Comparison of ENCODE assay signal across 20 cellular contexts in the genomic region with DNA sequence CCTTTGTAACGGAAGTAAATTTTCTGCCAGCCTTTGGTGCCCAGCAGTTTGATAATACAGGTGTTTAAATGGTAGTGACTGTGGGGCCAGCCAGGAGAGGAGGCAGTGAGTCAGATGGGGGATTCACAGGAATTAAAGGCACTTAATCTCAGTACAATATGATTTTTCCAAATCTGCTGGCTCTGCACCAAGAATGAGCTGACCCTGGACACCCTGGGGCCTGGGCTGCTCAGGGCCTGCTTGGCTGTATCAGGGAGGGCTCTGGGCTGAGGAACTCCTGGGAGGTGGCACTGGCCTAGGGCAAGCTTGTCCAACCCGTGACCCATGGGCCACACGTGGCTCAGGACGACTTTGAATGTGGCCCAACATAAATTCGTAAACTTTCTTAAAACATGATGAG.
"Had no signal": no experiment of that assay in that cellular context is flagged by ENCODE, and none has a peak within 500 bp of the region (broad histone marks: within the 10 kb centered on the region; RNA-seq: fewer than 3 reads in every experiment).

No MANE protein-coding gene starts in this region.

- H3K4me3 Mint-ChIP-seq: natural killer cell treated with Interleukin-12 subunit alpha and Interleukin-12 subunit beta and Interleukin-15 and Interleukin-18, amount 100 ng/mL, for 72 hours; stimulated activated naive B cell treated with anti-CD40 and anti-IgM and Interleukin-4, amounts not matched to agents 10 μg/mL and 1 μg/mL and 100 μg/mL, for 72 hours; stimulated activated naive CD8-positive, alpha-beta T cell treated with anti-CD3 and anti-CD28 coated beads, Interleukin-15, amount 100 ng/mL, for 72 hours; type B pancreatic cell had no signal

- H3K36me3 Mint-ChIP-seq: natural killer cell treated with Interleukin-12 subunit alpha and Interleukin-12 subunit beta and Interleukin-15 and Interleukin-18, amount 100 ng/mL, for 72 hours; stimulated activated naive B cell treated with anti-CD40 and anti-IgM and Interleukin-4, amounts not matched to agents 10 μg/mL and 1 μg/mL and 100 μg/mL, for 72 hours; type B pancreatic cell had no signal

- H3K36me3 ChIP-seq: vagina had no signal

- FAIRE-seq: frontal cortex, islet of Langerhans had no signal

- H3K4me1 Mint-ChIP-seq: stimulated activated naive CD8-positive, alpha-beta T cell treated with anti-CD3 and anti-CD28 coated beads, Interleukin-15, amount 100 ng/mL, for 72 hours had no signal

- H3K27ac ChIP-seq: coronary artery, neutrophil, psoas muscle, vagina had no signal

- H3K9me3 ChIP-seq: heart right ventricle, neutrophil, psoas muscle, vagina had no signal

- DNase-seq: effector CD4-positive, alpha-beta T cell; heart right ventricle; hypothalamus; kidney glomerular epithelial cell; mammary epithelial cell; midbrain; psoas muscle; retina; stimulated activated CD4-positive, alpha-beta T cell treated with anti-CD3 and anti-CD28 coated beads, Interleukin-2, amount 100 ng/mL, for 24 hours; stimulated activated CD4-positive, alpha-beta T cell treated with anti-CD3 and anti-CD28 coated beads, Interleukin-4, amount 100 ng/mL, for 4 hours; stimulated activated naive B cell treated with anti-CD40 and anti-IgM and Interleukin-4, amounts not matched to agents 10 μg/mL and 1 μg/mL and 100 μg/mL, for 72 hours; stimulated activated naive CD8-positive, alpha-beta T cell treated with anti-CD3 and anti-CD28 coated beads, Interleukin-15, amount 100 ng/mL, for 72 hours had no signal

- ATAC-seq: heart right ventricle; natural killer cell treated with Interleukin-12 subunit alpha and Interleukin-12 subunit beta and Interleukin-15 and Interleukin-18, amount 100 ng/mL, for 72 hours; psoas muscle; sciatic nerve; stimulated activated naive B cell treated with anti-CD40 and anti-IgM and Interleukin-4, amounts not matched to agents 10 μg/mL and 1 μg/mL and 100 μg/mL, for 72 hours; stimulated activated naive CD8-positive, alpha-beta T cell treated with anti-CD3 and anti-CD28 coated beads, Interleukin-15, amount 100 ng/mL, for 72 hours had no signal

- H3K27ac Mint-ChIP-seq: natural killer cell treated with Interleukin-12 subunit alpha and Interleukin-12 subunit beta and Interleukin-15 and Interleukin-18, amount 100 ng/mL, for 72 hours; stimulated activated naive B cell treated with anti-CD40 and anti-IgM and Interleukin-4, amounts not matched to agents 10 μg/mL and 1 μg/mL and 100 μg/mL, for 72 hours; type B pancreatic cell had no signal

- H3K9me3 Mint-ChIP-seq: natural killer cell treated with Interleukin-12 subunit alpha and Interleukin-12 subunit beta and Interleukin-15 and Interleukin-18, amount 100 ng/mL, for 72 hours; stimulated activated naive B cell treated with anti-CD40 and anti-IgM and Interleukin-4, amounts not matched to agents 10 μg/mL and 1 μg/mL and 100 μg/mL, for 72 hours; stimulated activated naive CD8-positive, alpha-beta T cell treated with anti-CD3 and anti-CD28 coated beads, Interleukin-15, amount 100 ng/mL, for 72 hours; type B pancreatic cell had no signal

- H3K4me3 ChIP-seq: coronary artery, heart right ventricle, psoas muscle, vagina had no signal

- H3K27me3 Mint-ChIP-seq: natural killer cell treated with Interleukin-12 subunit alpha and Interleukin-12 subunit beta and Interleukin-15 and Interleukin-18, amount 100 ng/mL, for 72 hours; stimulated activated naive CD8-positive, alpha-beta T cell treated with anti-CD3 and anti-CD28 coated beads, Interleukin-15, amount 100 ng/mL, for 72 hours; type B pancreatic cell had no signal

- H3K27me3 ChIP-seq: heart right ventricle, neutrophil, vagina had no signal
